17 cellular contexts compared by ENCODE assay signal in genomic region chr15:52368402-52368801, GRCh38.
DNase-seq lines count a peak whose midpoint lies in the region; ATAC-seq and TF ChIP-seq lines count a peak whose summit lies in the region.
"Had no signal": no experiment of that assay in that cellular context is flagged by ENCODE, and none has a peak within 500 bp of the region (broad histone marks: within the 10 kb centered on the region; RNA-seq: fewer than 3 reads in every experiment).

No MANE protein-coding gene starts in this region.

- H3K4me1 Mint-ChIP-seq in CD8-positive, alpha-beta memory T cell = no peaks in the 10 kb centered on the region
- no peaks in the 10 kb centered on the region for H3K4me1 Mint-ChIP-seq in glutamatergic neuron (ENCODE audit: low read depth, unreplicated experiment)

- TF ChIP-seq POLR2A in heart left ventricle (IDR thresholded peaks at IDR 0.05) = no peak

- H3K18ac ChIP-seq in trophoblast cell (ENCODE audit: low read length) = no peak overlapping the region

- no peaks in the 10 kb centered on the region for H3K9me3 ChIP-seq in trophoblast cell (ENCODE audit: insufficient read depth, low read depth, low read length)
- H3K9me3 ChIP-seq in CD8-positive, alpha-beta memory T cell (ENCODE audit: low read length) = no peaks in the 10 kb centered on the region
- H3K9me3 ChIP-seq in heart left ventricle = no peaks in the 10 kb centered on the region

- no peak overlapping the region for H3K4me3 Mint-ChIP-seq in CD8-positive, alpha-beta memory T cell
- no peak overlapping the region for H3K4me3 Mint-ChIP-seq in glutamatergic neuron (ENCODE audit: unreplicated experiment)
- H3K4me3 Mint-ChIP-seq: B cell; CD4-positive, alpha-beta T cell had no signal

- DNase-seq in SIG-M5 treated with dmso at 0.1 percent for 504 hours (lab: John Stamatoyannopoulos, UW; ENCODE audit: unreplicated experiment) (peak; percentile 3), SIG-M5 (lab: John Stamatoyannopoulos, UW) (no peak), ELF-1 (ENCODE audit: low read depth, low spot score) (peak; percentile 33), astrocyte of the hippocampus (ENCODE audit: low read depth, low spot score) (peak; percentile 12), trophoblast cell (peak; percentile 68 to 81), glutamatergic neuron (no peak), heart left ventricle (no peak)
- no peak for DNase-seq in CD8-positive, alpha-beta memory T cell
- DNase-seq: CD4-positive, alpha-beta T cell; DND-41; NCI-H1105; NCI-H1694; NCI-H226; NCI-H524 treated with DMSO at 0.1 percent for 48 hours; SHP77 had no signal

- H3K23ac ChIP-seq in trophoblast cell (ENCODE audit: low read length) = no peak overlapping the region

- no peak overlapping the region for H4K91ac ChIP-seq in trophoblast cell (ENCODE audit: low read depth, low read length)

- H4K12ac ChIP-seq in trophoblast cell (ENCODE audit: low read depth, low read length) = no peak overlapping the region

- H3K9ac ChIP-seq in trophoblast cell (ENCODE audit: low read length) = no peak overlapping the region

- H3K4me3 ChIP-seq in trophoblast cell (ENCODE audit: low read depth, low read length) (no peak overlapping the region), heart left ventricle (no peak overlapping the region)
- no peak overlapping the region for H3K4me3 ChIP-seq in CD8-positive, alpha-beta memory T cell (ENCODE audit: low read length)

- H3K14ac ChIP-seq in trophoblast cell (ENCODE audit: low read length) = no peak overlapping the region

- H3K36me3 ChIP-seq in trophoblast cell (ENCODE audit: control insufficient read depth in 1 of 2, insufficient read depth in 2 of 2, low read length in 2 of 2) = peaks cover 0 to 2% of the 10 kb centered on the region in 2 experiments
- H3K36me3 ChIP-seq in CD8-positive, alpha-beta memory T cell (ENCODE audit: insufficient read depth, low read length) = peaks cover 30% of the 10 kb centered on the region
- H3K36me3 ChIP-seq in heart left ventricle = peaks cover 0 to 94% (median 49%) of the 10 kb centered on the region in 9 donors

- H3K4me1 ChIP-seq in trophoblast cell (ENCODE audit: control insufficient read depth in 1 of 2, insufficient read depth in 2 of 2, low read length in 2 of 2) (no peaks in the 10 kb centered on the region), heart left ventricle (peaks cover 0 to 17% (median 5%) of the 10 kb centered on the region in 12 donors)
- no peaks in the 10 kb centered on the region for H3K4me1 ChIP-seq in CD8-positive, alpha-beta memory T cell (ENCODE audit: insufficient read depth, low read length)

- H2BK120ac ChIP-seq in trophoblast cell (ENCODE audit: insufficient read depth, low read length, poor library complexity) = no peak overlapping the region

- peaks cover 14 to 92% (median 39%) of the 10 kb centered on the region in 3 donors for H3K36me3 Mint-ChIP-seq in CD8-positive, alpha-beta memory T cell
- H3K36me3 Mint-ChIP-seq in glutamatergic neuron (ENCODE audit: unreplicated experiment) = no peaks in the 10 kb centered on the region

- H2AK5ac ChIP-seq in trophoblast cell (ENCODE audit: low read length) = no peak overlapping the region

- H2BK5ac ChIP-seq in trophoblast cell (ENCODE audit: low read depth, low read length, poor library complexity) = no peak overlapping the region

- H3K79me1 ChIP-seq in trophoblast cell (ENCODE audit: low read length) = no peaks in the 10 kb centered on the region

- intact Hi-C loops in heart left ventricle (cut with DNase I) = no loop called here

- H4K8ac ChIP-seq in trophoblast cell (ENCODE audit: low read depth, low read length) = no peak overlapping the region

- no peaks in the 10 kb centered on the region for H3K79me2 ChIP-seq in trophoblast cell (ENCODE audit: control insufficient read depth, insufficient read depth, low read length, poor library complexity)

- H3K27ac Mint-ChIP-seq in CD8-positive, alpha-beta memory T cell = no peak overlapping the region
- H3K27ac Mint-ChIP-seq in glutamatergic neuron (ENCODE audit: unreplicated experiment) = no peak overlapping the region
- H3K27ac Mint-ChIP-seq: B cell; CD4-positive, alpha-beta T cell had no signal

- H3K27me3 Mint-ChIP-seq in CD8-positive, alpha-beta memory T cell = no peaks in the 10 kb centered on the region
- H3K27me3 Mint-ChIP-seq in glutamatergic neuron (ENCODE audit: unreplicated experiment) = no peaks in the 10 kb centered on the region
- H3K27me3 Mint-ChIP-seq: B cell; CD4-positive, alpha-beta T cell had no signal

- CTCF ChIA-PET in CD8-positive, alpha-beta memory T cell (lab: Charles Lee) = no interaction called here

- no peak overlapping the region for H2BK12ac ChIP-seq in trophoblast cell (ENCODE audit: low read length)

- TF ChIP-seq CTCF in glutamatergic neuron (IDR thresholded peaks at IDR 0.05; ENCODE audit: partially characterized antibody, unreplicated experiment) (no peak), heart left ventricle (IDR thresholded peaks at IDR 0.05) (no peak)

- H2AFZ ChIP-seq in trophoblast cell (ENCODE audit: insufficient read depth, low read length, poor library complexity) = no peak overlapping the region

- H3K27me3 ChIP-seq in trophoblast cell (ENCODE audit: insufficient read depth, low read length) = no peaks in the 10 kb centered on the region
- no peaks in the 10 kb centered on the region for H3K27me3 ChIP-seq in CD8-positive, alpha-beta memory T cell (ENCODE audit: insufficient read depth, low read length, poor library complexity, severe bottlenecking)
- no peaks in the 10 kb centered on the region for H3K27me3 ChIP-seq in heart left ventricle

- POLR2A ChIA-PET in CD8-positive, alpha-beta memory T cell (lab: Charles Lee) = no interaction called here

- H3K4ac ChIP-seq in trophoblast cell (ENCODE audit: low read depth, low read length) = no peak overlapping the region

- no peak overlapping the region for H3K27ac ChIP-seq in trophoblast cell (ENCODE audit: low read depth, low read length)
- no peak overlapping the region for H3K27ac ChIP-seq in CD8-positive, alpha-beta memory T cell (ENCODE audit: low read depth, low read length)
- H3K27ac ChIP-seq in heart left ventricle = peak overlapping the region in 1 of 12 donors; percentile 33
- H3K27ac ChIP-seq: 22Rv1 had no signal

- H3K9me3 Mint-ChIP-seq in CD8-positive, alpha-beta memory T cell = no peaks in the 10 kb centered on the region
- H3K9me3 Mint-ChIP-seq in glutamatergic neuron (ENCODE audit: unreplicated experiment) = no peaks in the 10 kb centered on the region
- H3K9me3 Mint-ChIP-seq: CD4-positive, alpha-beta T cell had no signal

- no peak for ATAC-seq in heart left ventricle

- no CpG with 5 or more reads among the region's 3 CpGs for WGBS in trophoblast cell (ENCODE audit: extremely low coverage, insufficient coverage, insufficient read length)
- WGBS in heart left ventricle, 4 donors = 78 to 85% (median 82%) methylated on average over 3 of the region's 3 CpGs

- no peak overlapping the region for H3K4me2 ChIP-seq in trophoblast cell (ENCODE audit: low read length)

Comparison
In these comparisons a context has a peak if more than half of its experiments do, and no peak if none do; other contexts are left out.
1. DNase-seq: peak in SIG-M5 treated with dmso at 0.1 percent for 504 hours (single experiment), ELF-1 (single experiment), astrocyte of the hippocampus (single experiment) and trophoblast cell (2 of 2); none in SIG-M5 (single experiment), CD8-positive, alpha-beta memory T cell (0 of 5), glutamatergic neuron (single experiment) and heart left ventricle (0 of 5).